Comparison of ENCODE assay signal across 8 cellular contexts in genomic region chr13:43058318-43058674, GRCh38. TPM values are rescaled to one million over a fixed set of nuclear protein-coding genes. Genes with fewer than 3 reads are reported as not detected.
DNase-seq lines count a peak whose midpoint lies in the region; ATAC-seq, FAIRE-seq and TF ChIP-seq lines count a peak whose summit lies in the region.

No MANE protein-coding gene starts in this region.

- H3K4ac ChIP-seq in mesenchymal stem cell (ENCODE audit: low read depth in 1 of 2, low read length in 2 of 2), result no peak overlapping the region

- H2BK120ac ChIP-seq in mesenchymal stem cell (ENCODE audit: low read depth, low read length), result no peak overlapping the region

- WGBS in adrenal gland, 4 donors, result 20 to 65% (median 42%) methylated on average over 1 of the region's 1 CpG
- 88% methylated on average over 1 of the region's 1 CpG for WGBS in mesenchymal stem cell

- H3K27ac Mint-ChIP-seq in glutamatergic neuron (ENCODE audit: unreplicated experiment), result no peak overlapping the region

- FAIRE-seq in frontal cortex (lab: Jason Lieb, UNC), result no peak

- no peak for TF ChIP-seq POLR2A in adrenal gland (IDR thresholded peaks at IDR 0.05)

- peaks cover 10% of the 10 kb centered on the region for H3K4me1 Mint-ChIP-seq in glutamatergic neuron (ENCODE audit: low read depth, unreplicated experiment)

- no peaks in the 10 kb centered on the region for H3K79me1 ChIP-seq in mesenchymal stem cell (replicated peaks; ENCODE audit: low read length, poor library complexity, severe bottlenecking)

- H3K79me2 ChIP-seq in Karpas-422 (ENCODE audit: low read length), result peaks cover 97% of the 10 kb centered on the region

- no peak for DNase-seq in Karpas-422
- peak in 5 of 7 donors; percentile 37 to 49 (median 43) for DNase-seq in adrenal gland
- peak; percentile 48 for DNase-seq in mesenchymal stem cell
- DNase-seq in frontal cortex (ENCODE audit: low spot score in 2 of 2), result no peak
- no peak for DNase-seq in head of caudate nucleus
- DNase-seq in glutamatergic neuron, result no peak

- intact Hi-C loops in adrenal gland (cut with DNase I) (no loop called here), head of caudate nucleus (cut with DNase I) (no loop called here)

- peaks cover under 1% of the 10 kb centered on the region for H3K27me3 Mint-ChIP-seq in glutamatergic neuron (ENCODE audit: unreplicated experiment)

- H4K20me1 ChIP-seq in Karpas-422 (ENCODE audit: insufficient read depth, low read depth, low read length), result peaks cover 4% of the 10 kb centered on the region; the same call in 1 of the 2 replicates

- no peak overlapping the region for H3K4me3 Mint-ChIP-seq in glutamatergic neuron (ENCODE audit: unreplicated experiment)

- peak overlapping the region; percentile 23 for H4K91ac ChIP-seq in mesenchymal stem cell (ENCODE audit: low read length)

- H3K27me3 ChIP-seq in Karpas-422 (ENCODE audit: low read length) (no peaks in the 10 kb centered on the region), adrenal gland (no peaks in the 10 kb centered on the region), mesenchymal stem cell (ENCODE audit: control insufficient read depth in 1 of 2, insufficient read depth in 1 of 2, low read length in 2 of 2) (no peaks in the 10 kb centered on the region)

- no peak overlapping the region for H3K23ac ChIP-seq in mesenchymal stem cell (ENCODE audit: low read length in 2 of 2)

- no peaks in the 10 kb centered on the region for H3K9me3 ChIP-seq in Karpas-422 (ENCODE audit: low read length)
- H3K9me3 ChIP-seq in adrenal gland (replicated peaks in 1 of 3), result no peaks in the 10 kb centered on the region
- H3K9me3 ChIP-seq in mesenchymal stem cell (ENCODE audit: control insufficient read depth, low read length), result peaks cover under 1% of the 10 kb centered on the region

- no peaks in the 10 kb centered on the region for H3K9me2 ChIP-seq in Karpas-422 (replicated peaks; ENCODE audit: insufficient read depth, low read length)

- no peak overlapping the region for H2AK5ac ChIP-seq in mesenchymal stem cell (ENCODE audit: low read length, severe bottlenecking)

- no peak overlapping the region for H2BK15ac ChIP-seq in mesenchymal stem cell (ENCODE audit: low read depth, poor library complexity, severe bottlenecking)

- TF ChIP-seq CTCF in adrenal gland (IDR thresholded peaks at IDR 0.05), result no peak
- TF ChIP-seq CTCF in glutamatergic neuron (IDR thresholded peaks at IDR 0.05; ENCODE audit: partially characterized antibody, unreplicated experiment), result no peak

- peak overlapping the region in 1 of 2 experiments; percentile 37 for H3K18ac ChIP-seq in mesenchymal stem cell (ENCODE audit: low read depth in 1 of 2, low read length in 2 of 2)

- H3K4me2 ChIP-seq in Karpas-422 (ENCODE audit: low read depth, low read length, poor library complexity, severe bottlenecking) (peak overlapping the region; percentile 68), mesenchymal stem cell (ENCODE audit: low read length, poor library complexity, severe bottlenecking) (no peak overlapping the region)

- no peak overlapping the region for H3K14ac ChIP-seq in mesenchymal stem cell (ENCODE audit: low read length in 2 of 2)

- H3K36me3 ChIP-seq in Karpas-422 (ENCODE audit: insufficient read depth, low read length), result peaks cover 11% of the 10 kb centered on the region
- H3K36me3 ChIP-seq in adrenal gland (replicated peaks in 1 of 2), result no peaks in the 10 kb centered on the region
- no peaks in the 10 kb centered on the region for H3K36me3 ChIP-seq in mesenchymal stem cell (ENCODE audit: control insufficient read depth in 1 of 2, insufficient read depth in 2 of 2, low read depth in 1 of 2, low read length in 2 of 2)

- H3K4me3 ChIP-seq in Karpas-422 (ENCODE audit: low read length), result no peak overlapping the region
- H3K4me3 ChIP-seq in adrenal gland, result no peak overlapping the region
- no peak overlapping the region for H3K4me3 ChIP-seq in mesenchymal stem cell (ENCODE audit: insufficient read depth in 1 of 2, low read depth in 1 of 2, low read length in 2 of 2)

- peaks cover 67% of the 10 kb centered on the region for H3K4me1 ChIP-seq in Karpas-422 (ENCODE audit: low read length)
- peaks cover 27 to 37% of the 10 kb centered on the region in 2 donors for H3K4me1 ChIP-seq in adrenal gland (replicated peaks in 1 of 2)
- peaks cover 5% of the 10 kb centered on the region for H3K4me1 ChIP-seq in mesenchymal stem cell (ENCODE audit: control insufficient read depth, insufficient read depth, low read depth, low read length)

- peak; percentile 40 for ATAC-seq in GM18502 (IDR thresholded peaks at IDR 0.05; ENCODE audit: poor library complexity, unreplicated experiment)
- no peak for ATAC-seq in GM18511 (IDR thresholded peaks at IDR 0.05; ENCODE audit: unreplicated experiment)

- H3K9me3 Mint-ChIP-seq in glutamatergic neuron (ENCODE audit: unreplicated experiment), result no peaks in the 10 kb centered on the region

- no peak overlapping the region for H2BK5ac ChIP-seq in mesenchymal stem cell (ENCODE audit: low read depth, low read length, poor library complexity, severe bottlenecking)

- peaks cover 10% of the 10 kb centered on the region for H3K36me3 Mint-ChIP-seq in glutamatergic neuron (ENCODE audit: unreplicated experiment)

- peak overlapping the region in 1 of 2 experiments; percentile 73 for H2BK12ac ChIP-seq in mesenchymal stem cell (ENCODE audit: low read length in 2 of 2)

- H2AFZ ChIP-seq in Karpas-422 (ENCODE audit: low read length), result no peak overlapping the region
- no peak overlapping the region for H2AFZ ChIP-seq in mesenchymal stem cell (ENCODE audit: low read depth, low read length)

- H4K8ac ChIP-seq in mesenchymal stem cell (ENCODE audit: low read length), result no peak overlapping the region

- H3K27ac ChIP-seq in Karpas-422 (ENCODE audit: low read length), result peak overlapping the region; percentile 88
- peak overlapping the region in 2 of 5 donors; percentile 20 to 31 for H3K27ac ChIP-seq in adrenal gland
- H3K27ac ChIP-seq in mesenchymal stem cell (ENCODE audit: low read length, poor library complexity, severe bottlenecking), result peak overlapping the region; percentile 3

- H3K9ac ChIP-seq in Karpas-422 (ENCODE audit: low read length) (no peak overlapping the region), mesenchymal stem cell (ENCODE audit: low read length) (no peak overlapping the region)

RNA-seq across cellular contexts. Expression of gene DNAJC15, which starts 34.9 kb away (rescaled TPM):
- total RNA-seq in Karpas-422 (2014; rRNA removed; shearing (Covaris generic); ENCODE audit: low replicate concordance), result 77.1 and 79.8 TPM in 2 replicates
- total RNA-seq in adrenal gland, result 10 to 100 TPM; 10.0 to 33.5 (median 16.8) TPM
- 10 to 100 TPM; 13.5 to 23.1 (median 21.4) TPM for polyA plus RNA-seq in adrenal gland
- polyA plus RNA-seq in mesenchymal stem cell (2013, experiment 1 of 2), result 0.14 TPM
- 0.11 TPM for polyA plus RNA-seq in mesenchymal stem cell (2013, experiment 2 of 2)
- 26.1 TPM for total RNA-seq in frontal cortex
- total RNA-seq in glutamatergic neuron (ENCODE audit: unreplicated experiment), result 17.1 TPM

Comparison
In these comparisons a context has a peak if more than half of its experiments do, and no peak if none do; other contexts are left out.
1. DNase-seq: peak in adrenal gland (5 of 7) and mesenchymal stem cell (single experiment); none in Karpas-422 (single experiment), frontal cortex (0 of 2), head of caudate nucleus (0 of 42) and glutamatergic neuron (single experiment).